1 cellular context compared by ENCODE assay signal in genomic region chr17:72422505-72423285, GRCh38.
TF ChIP-seq lines count a peak whose summit lies in the region.

No MANE protein-coding gene starts in this region.

TF ChIP-seq in HepG2, 621 proteins besides CTCF, POLR2A, EP300 and RAD21 (continued from another document and continues in another):
- peak; percentile 74; the same call in 1 of the 2 replicates for TF ChIP-seq ZSCAN21 (CRISPR knock-in tag; IDR thresholded peaks at IDR 0.05; ENCODE audit: borderline replicate concordance)
- TF ChIP-seq NR2F2 (IDR thresholded peaks at IDR 0.05; ENCODE audit: borderline replicate concordance, low read depth) = peak; percentile 75
- no peak for TF ChIP-seq ZNF629 (CRISPR knock-in tag; conservative IDR thresholded peaks at IDR 0.05)
- TF ChIP-seq ZNF878 (CRISPR knock-in tag; IDR thresholded peaks at IDR 0.05) = no peak
- peak; percentile 30; the same call in 1 of the 2 replicates for TF ChIP-seq ZNF567 (CRISPR knock-in tag; IDR thresholded peaks at IDR 0.05; ENCODE audit: borderline replicate concordance)
- TF ChIP-seq TEAD3 (CRISPR knock-in tag; optimal IDR thresholded peaks at IDR 0.05; ENCODE audit: borderline replicate concordance) = peak; percentile 94
- TF ChIP-seq ZNF761 (CRISPR knock-in tag; conservative IDR thresholded peaks at IDR 0.05) = 0 out of 2 replicates have a peak, but pooled peaks have one; percentile 31
- no peak for TF ChIP-seq ZNF672 (CRISPR knock-in tag; IDR thresholded peaks at IDR 0.05)
- no peak for TF ChIP-seq KAT2B (IDR thresholded peaks at IDR 0.05; ENCODE audit: borderline replicate concordance, low read depth, low read length)
- peak; percentile 53; the same call in 1 of the 2 replicates for TF ChIP-seq BHLHE40 (IDR thresholded peaks at IDR 0.05; ENCODE audit: low read length)
- peak; percentile 88 for TF ChIP-seq ZSCAN29 (CRISPR knock-in tag; conservative IDR thresholded peaks at IDR 0.05)
- TF ChIP-seq GATAD1 (CRISPR knock-in tag; IDR thresholded peaks at IDR 0.05) = peak; percentile 55; the same call in 1 of the 2 replicates
- peak; percentile 93; the same call in 1 of the 2 replicates for TF ChIP-seq ZBTB7A (CRISPR knock-in tag; IDR thresholded peaks at IDR 0.05)
- TF ChIP-seq JUN (CRISPR knock-in tag; IDR thresholded peaks at IDR 0.05) = peak; percentile 93
- no peak for TF ChIP-seq ZNF710 (CRISPR knock-in tag; IDR thresholded peaks at IDR 0.05; ENCODE audit: borderline replicate concordance)
- TF ChIP-seq RXRB (CRISPR knock-in tag; IDR thresholded peaks at IDR 0.05; ENCODE audit: borderline replicate concordance) = peak; percentile 89
- TF ChIP-seq ATF1 (CRISPR knock-in tag; IDR thresholded peaks at IDR 0.05) = no peak
- TF ChIP-seq ZKSCAN5 (CRISPR knock-in tag; IDR thresholded peaks at IDR 0.05) = 0 out of 2 replicates have a peak, but pooled peaks have one; percentile 25
- TF ChIP-seq, protein P1, sequence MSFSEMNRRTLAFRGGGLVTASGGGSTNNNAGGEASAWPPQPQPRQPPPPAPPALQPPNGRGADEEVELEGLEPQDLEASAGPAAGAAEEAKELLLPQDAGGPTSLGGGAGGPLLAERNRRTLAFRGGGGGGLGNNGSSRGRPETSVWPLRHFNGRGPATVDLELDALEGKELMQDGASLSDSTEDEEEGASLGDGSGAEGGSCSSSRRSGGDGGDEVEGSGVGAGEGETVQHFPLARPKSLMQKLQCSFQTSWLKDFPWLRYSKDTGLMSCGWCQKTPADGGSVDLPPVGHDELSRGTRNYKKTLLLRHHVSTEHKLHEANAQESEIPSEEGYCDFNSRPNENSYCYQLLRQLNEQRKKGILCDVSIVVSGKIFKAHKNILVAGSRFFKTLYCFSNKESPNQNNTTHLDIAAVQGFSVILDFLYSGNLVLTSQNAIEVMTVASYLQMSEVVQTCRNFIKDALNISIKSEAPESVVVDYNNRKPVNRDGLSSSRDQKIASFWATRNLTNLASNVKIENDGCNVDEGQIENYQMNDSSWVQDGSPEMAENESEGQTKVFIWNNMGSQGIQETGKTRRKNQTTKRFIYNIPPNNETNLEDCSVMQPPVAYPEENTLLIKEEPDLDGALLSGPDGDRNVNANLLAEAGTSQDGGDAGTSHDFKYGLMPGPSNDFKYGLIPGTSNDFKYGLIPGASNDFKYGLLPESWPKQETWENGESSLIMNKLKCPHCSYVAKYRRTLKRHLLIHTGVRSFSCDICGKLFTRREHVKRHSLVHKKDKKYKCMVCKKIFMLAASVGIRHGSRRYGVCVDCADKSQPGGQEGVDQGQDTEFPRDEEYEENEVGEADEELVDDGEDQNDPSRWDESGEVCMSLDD (CRISPR knock-in tag; IDR thresholded peaks at IDR 0.05; ENCODE audit: borderline replicate concordance) = no peak
- TF ChIP-seq CREB1 (IDR thresholded peaks at IDR 0.05) = no peak
- peak; percentile 79 for TF ChIP-seq CREB1 (CRISPR knock-in tag; IDR thresholded peaks at IDR 0.05)
- TF ChIP-seq, protein P2, sequence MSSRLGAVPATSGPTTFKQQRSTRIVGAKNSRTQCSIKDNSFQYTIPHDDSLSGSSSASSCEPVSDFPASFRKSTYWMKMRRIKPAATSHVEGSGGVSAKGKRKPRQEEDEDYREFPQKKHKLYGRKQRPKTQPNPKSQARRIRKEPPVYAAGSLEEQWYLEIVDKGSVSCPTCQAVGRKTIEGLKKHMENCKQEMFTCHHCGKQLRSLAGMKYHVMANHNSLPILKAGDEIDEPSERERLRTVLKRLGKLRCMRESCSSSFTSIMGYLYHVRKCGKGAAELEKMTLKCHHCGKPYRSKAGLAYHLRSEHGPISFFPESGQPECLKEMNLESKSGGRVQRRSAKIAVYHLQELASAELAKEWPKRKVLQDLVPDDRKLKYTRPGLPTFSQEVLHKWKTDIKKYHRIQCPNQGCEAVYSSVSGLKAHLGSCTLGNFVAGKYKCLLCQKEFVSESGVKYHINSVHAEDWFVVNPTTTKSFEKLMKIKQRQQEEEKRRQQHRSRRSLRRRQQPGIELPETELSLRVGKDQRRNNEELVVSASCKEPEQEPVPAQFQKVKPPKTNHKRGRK (CRISPR knock-in tag; IDR thresholded peaks at IDR 0.05) = 0 out of 2 replicates have a peak, but pooled peaks have one; percentile 27
- TF ChIP-seq TGIF2 (CRISPR knock-in tag; IDR thresholded peaks at IDR 0.05) = peak; percentile 14; the same call in 1 of the 2 replicates
- TF ChIP-seq THAP7 (CRISPR knock-in tag; IDR thresholded peaks at IDR 0.05) = 0 out of 2 replicates have a peak, but pooled peaks have one; percentile 9
- 0 out of 2 replicates have a peak, but pooled peaks have one; percentile 11 for TF ChIP-seq SIX4 (CRISPR knock-in tag; IDR thresholded peaks at IDR 0.05)
- TF ChIP-seq SUZ12 (IDR thresholded peaks at IDR 0.05; ENCODE audit: low read depth, low read length) = no peak
- TF ChIP-seq ZNF572 (CRISPR knock-in tag; IDR thresholded peaks at IDR 0.05) = no peak
- peak; percentile 73; the same call in 1 of the 2 replicates for TF ChIP-seq ELF3 (CRISPR knock-in tag; IDR thresholded peaks at IDR 0.05)
- no peak for TF ChIP-seq SOX13 (IDR thresholded peaks at IDR 0.05)
- TF ChIP-seq SOX13 (CRISPR knock-in tag; conservative IDR thresholded peaks at IDR 0.05 in 1 of 2, IDR thresholded peaks at IDR 0.05 in 1 of 2) = peak in 1 of 2 experiments; percentile 40; a peak in 1 of 4 replicates
- peak; percentile 91 for TF ChIP-seq HNRNPL (IDR thresholded peaks at IDR 0.05; ENCODE audit: low read depth, low read length)
- TF ChIP-seq MBNL3 (CRISPR knock-in tag; conservative IDR thresholded peaks at IDR 0.05) = no peak
- TF ChIP-seq, protein P3, sequence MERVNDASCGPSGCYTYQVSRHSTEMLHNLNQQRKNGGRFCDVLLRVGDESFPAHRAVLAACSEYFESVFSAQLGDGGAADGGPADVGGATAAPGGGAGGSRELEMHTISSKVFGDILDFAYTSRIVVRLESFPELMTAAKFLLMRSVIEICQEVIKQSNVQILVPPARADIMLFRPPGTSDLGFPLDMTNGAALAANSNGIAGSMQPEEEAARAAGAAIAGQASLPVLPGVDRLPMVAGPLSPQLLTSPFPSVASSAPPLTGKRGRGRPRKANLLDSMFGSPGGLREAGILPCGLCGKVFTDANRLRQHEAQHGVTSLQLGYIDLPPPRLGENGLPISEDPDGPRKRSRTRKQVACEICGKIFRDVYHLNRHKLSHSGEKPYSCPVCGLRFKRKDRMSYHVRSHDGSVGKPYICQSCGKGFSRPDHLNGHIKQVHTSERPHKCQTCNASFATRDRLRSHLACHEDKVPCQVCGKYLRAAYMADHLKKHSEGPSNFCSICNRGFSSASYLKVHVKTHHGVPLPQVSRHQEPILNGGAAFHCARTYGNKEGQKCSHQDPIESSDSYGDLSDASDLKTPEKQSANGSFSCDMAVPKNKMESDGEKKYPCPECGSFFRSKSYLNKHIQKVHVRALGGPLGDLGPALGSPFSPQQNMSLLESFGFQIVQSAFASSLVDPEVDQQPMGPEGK (CRISPR knock-in tag; IDR thresholded peaks at IDR 0.05) = peak; percentile 61; the same call in 1 of the 2 replicates
- TF ChIP-seq, protein P4, sequence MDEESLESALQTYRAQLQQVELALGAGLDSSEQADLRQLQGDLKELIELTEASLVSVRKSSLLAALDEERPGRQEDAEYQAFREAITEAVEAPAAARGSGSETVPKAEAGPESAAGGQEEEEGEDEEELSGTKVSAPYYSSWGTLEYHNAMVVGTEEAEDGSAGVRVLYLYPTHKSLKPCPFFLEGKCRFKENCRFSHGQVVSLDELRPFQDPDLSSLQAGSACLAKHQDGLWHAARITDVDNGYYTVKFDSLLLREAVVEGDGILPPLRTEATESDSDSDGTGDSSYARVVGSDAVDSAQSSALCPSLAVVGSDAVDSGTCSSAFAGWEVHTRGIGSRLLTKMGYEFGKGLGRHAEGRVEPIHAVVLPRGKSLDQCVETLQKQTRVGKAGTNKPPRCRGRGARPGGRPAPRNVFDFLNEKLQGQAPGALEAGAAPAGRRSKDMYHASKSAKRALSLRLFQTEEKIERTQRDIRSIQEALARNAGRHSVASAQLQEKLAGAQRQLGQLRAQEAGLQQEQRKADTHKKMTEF (CRISPR knock-in tag; IDR thresholded peaks at IDR 0.05) = peak; percentile 87
- peak; percentile 77; the same call in 1 of the 2 replicates for TF ChIP-seq ZSCAN9 (CRISPR knock-in tag; IDR thresholded peaks at IDR 0.05; ENCODE audit: borderline replicate concordance)
- TF ChIP-seq, protein P5, sequence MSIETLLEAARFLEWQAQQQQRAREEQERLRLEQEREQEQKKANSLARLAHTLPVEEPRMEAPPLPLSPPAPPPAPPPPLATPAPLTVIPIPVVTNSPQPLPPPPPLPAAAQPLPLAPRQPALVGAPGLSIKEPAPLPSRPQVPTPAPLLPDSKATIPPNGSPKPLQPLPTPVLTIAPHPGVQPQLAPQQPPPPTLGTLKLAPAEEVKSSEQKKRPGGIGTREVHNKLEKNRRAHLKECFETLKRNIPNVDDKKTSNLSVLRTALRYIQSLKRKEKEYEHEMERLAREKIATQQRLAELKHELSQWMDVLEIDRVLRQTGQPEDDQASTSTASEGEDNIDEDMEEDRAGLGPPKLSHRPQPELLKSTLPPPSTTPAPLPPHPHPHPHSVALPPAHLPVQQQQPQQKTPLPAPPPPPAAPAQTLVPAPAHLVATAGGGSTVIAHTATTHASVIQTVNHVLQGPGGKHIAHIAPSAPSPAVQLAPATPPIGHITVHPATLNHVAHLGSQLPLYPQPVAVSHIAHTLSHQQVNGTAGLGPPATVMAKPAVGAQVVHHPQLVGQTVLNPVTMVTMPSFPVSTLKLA (IDR thresholded peaks at IDR 0.05) = no peak
- 0 out of 2 replicates have a peak, but pooled peaks have one; percentile 43 for TF ChIP-seq ZNF792 (CRISPR knock-in tag; IDR thresholded peaks at IDR 0.05)
- peak; percentile 70 for TF ChIP-seq KDM2A (CRISPR knock-in tag; IDR thresholded peaks at IDR 0.05; ENCODE audit: borderline replicate concordance, low read depth)
- no peak for TF ChIP-seq NFE2 (CRISPR knock-in tag; IDR thresholded peaks at IDR 0.05)
- no peak for TF ChIP-seq TCF7L2 (IDR thresholded peaks at IDR 0.05; ENCODE audit: low read depth, low read length)
- 0 out of 2 replicates have a peak, but pooled peaks have one; percentile 47 for TF ChIP-seq SIN3A (IDR thresholded peaks at IDR 0.05; ENCODE audit: borderline replicate concordance, low read depth, low read length)
- TF ChIP-seq ZNF772 (CRISPR knock-in tag; IDR thresholded peaks at IDR 0.05) = no peak
- no peak for TF ChIP-seq ZNF138 (CRISPR knock-in tag; IDR thresholded peaks at IDR 0.05; ENCODE audit: low read depth)
- TF ChIP-seq ZNF563 (CRISPR knock-in tag; IDR thresholded peaks at IDR 0.05) = peak; percentile 58; the same call in 1 of the 2 replicates
- TF ChIP-seq NR2F6 (IDR thresholded peaks at IDR 0.05) = peak; percentile 88
- peak; percentile 89 for TF ChIP-seq NR2F6 (CRISPR knock-in tag; IDR thresholded peaks at IDR 0.05)
- TF ChIP-seq, protein P6, sequence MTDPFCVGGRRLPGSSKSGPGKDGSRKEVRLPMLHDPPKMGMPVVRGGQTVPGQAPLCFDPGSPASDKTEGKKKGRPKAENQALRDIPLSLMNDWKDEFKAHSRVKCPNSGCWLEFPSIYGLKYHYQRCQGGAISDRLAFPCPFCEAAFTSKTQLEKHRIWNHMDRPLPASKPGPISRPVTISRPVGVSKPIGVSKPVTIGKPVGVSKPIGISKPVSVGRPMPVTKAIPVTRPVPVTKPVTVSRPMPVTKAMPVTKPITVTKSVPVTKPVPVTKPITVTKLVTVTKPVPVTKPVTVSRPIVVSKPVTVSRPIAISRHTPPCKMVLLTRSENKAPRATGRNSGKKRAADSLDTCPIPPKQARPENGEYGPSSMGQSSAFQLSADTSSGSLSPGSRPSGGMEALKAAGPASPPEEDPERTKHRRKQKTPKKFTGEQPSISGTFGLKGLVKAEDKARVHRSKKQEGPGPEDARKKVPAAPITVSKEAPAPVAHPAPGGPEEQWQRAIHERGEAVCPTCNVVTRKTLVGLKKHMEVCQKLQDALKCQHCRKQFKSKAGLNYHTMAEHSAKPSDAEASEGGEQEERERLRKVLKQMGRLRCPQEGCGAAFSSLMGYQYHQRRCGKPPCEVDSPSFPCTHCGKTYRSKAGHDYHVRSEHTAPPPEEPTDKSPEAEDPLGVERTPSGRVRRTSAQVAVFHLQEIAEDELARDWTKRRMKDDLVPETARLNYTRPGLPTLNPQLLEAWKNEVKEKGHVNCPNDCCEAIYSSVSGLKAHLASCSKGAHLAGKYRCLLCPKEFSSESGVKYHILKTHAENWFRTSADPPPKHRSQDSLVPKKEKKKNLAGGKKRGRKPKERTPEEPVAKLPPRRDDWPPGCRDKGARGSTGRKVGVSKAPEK (CRISPR knock-in tag; IDR thresholded peaks at IDR 0.05; ENCODE audit: borderline replicate concordance) = peak; percentile 91; the same call in 1 of the 2 replicates
- no peak for TF ChIP-seq TEF (CRISPR knock-in tag; IDR thresholded peaks at IDR 0.05)
- TF ChIP-seq PLRG1 (conservative IDR thresholded peaks at IDR 0.05) = no peak
